In genomic region chr5:80216753-80217596, GRCh38 we compare ENCODE assay signal across 8 cellular contexts. TPM values are rescaled to one million over a fixed set of nuclear protein-coding genes. Genes with fewer than 3 reads are reported as not detected.
DNase-seq lines count a peak whose midpoint lies in the region; ATAC-seq lines count a peak whose summit lies in the region.

No MANE protein-coding gene starts in this region.

- no peaks in the 10 kb centered on the region for H3K9me3 ChIP-seq in GM23248 (ENCODE audit: low read depth)

- no peak overlapping the region for H2AFZ ChIP-seq in GM23248

- ATAC-seq in GM19351 (IDR thresholded peaks at IDR 0.05; ENCODE audit: unreplicated experiment) (no peak), GM21360 (IDR thresholded peaks at IDR 0.05; ENCODE audit: unreplicated experiment) (no peak), HG02938 (IDR thresholded peaks at IDR 0.05; ENCODE audit: unreplicated experiment) (no peak)

- H3K4me2 ChIP-seq in GM23248 (ENCODE audit: unreplicated experiment) = no peak overlapping the region

- WGBS in GM23248 (ENCODE audit: low coverage in 1 of 2, low lambda C conversion rate in 2 of 2, missing lambda C conversion rate in 2 of 2), 2 experiments = 40 to 43% methylated on average over 12 of the region's 12 CpGs

- H3K4me3 ChIP-seq in GM23248 = no peak overlapping the region

- H4K20me1 ChIP-seq in GM23248 (ENCODE audit: insufficient read depth) = no peaks in the 10 kb centered on the region

- H3K36me3 ChIP-seq in GM23248 (ENCODE audit: low read depth) = no peaks in the 10 kb centered on the region

- peaks cover 15% of the 10 kb centered on the region for H3K4me1 ChIP-seq in GM23248 (ENCODE audit: insufficient read depth)

- peaks cover 10% of the 10 kb centered on the region; the same call in 1 of the 2 replicates for H3F3A ChIP-seq in GM23248 (ENCODE audit: insufficient read depth)

- H3K27ac ChIP-seq in GM23248 = no peak overlapping the region

- H3K4me3 Mint-ChIP-seq in T-helper 2 cell treated with Interferon-gamma antibody and Interleukin-4, amounts not matched to agents 5 μg/mL and 100 μg/mL, for 36 hours = peak overlapping the region; percentile 36

- H3K27me3 Mint-ChIP-seq in T-helper 2 cell treated with Interferon-gamma antibody and Interleukin-4, amounts not matched to agents 5 μg/mL and 100 μg/mL, for 36 hours (ENCODE audit: low read depth) = no peaks in the 10 kb centered on the region

- H3K27me3 ChIP-seq in GM23248 (replicated peaks; ENCODE audit: insufficient read depth) = no peaks in the 10 kb centered on the region

- H3K9me3 Mint-ChIP-seq in T-helper 2 cell treated with Interferon-gamma antibody and Interleukin-4, amounts not matched to agents 5 μg/mL and 100 μg/mL, for 36 hours = peaks cover 5% of the 10 kb centered on the region

- peaks cover 8% of the 10 kb centered on the region; the same call in 1 of the 2 replicates for H3K79me2 ChIP-seq in GM23248 (ENCODE audit: insufficient read depth)

- peak; percentile 53 for DNase-seq in GM23248
- DNase-seq in T-helper 2 cell treated with Interferon-gamma antibody and Interleukin-4, amounts not matched to agents 5 μg/mL and 100 μg/mL, for 36 hours (ENCODE audit: low spot score) = no peak
- DNase-seq in globus pallidus (ENCODE audit: low spot score) = peak; percentile 87
- DNase-seq in stimulated activated CD4-positive, alpha-beta T cell treated with anti-CD3 and anti-CD28 coated beads, Interleukin-15, amount 100 ng/mL, for 24 hours = peak; percentile 52
- no peak for DNase-seq in UCSD-AML1 (lab: John Stamatoyannopoulos, UW; ENCODE audit: unreplicated experiment)

- H3K9me2 ChIP-seq in GM23248 (ENCODE audit: insufficient read depth) = no peaks in the 10 kb centered on the region

- H3K27ac Mint-ChIP-seq in T-helper 2 cell treated with Interferon-gamma antibody and Interleukin-4, amounts not matched to agents 5 μg/mL and 100 μg/mL, for 36 hours = no peak overlapping the region

- H3K4me1 Mint-ChIP-seq in T-helper 2 cell treated with Interferon-gamma antibody and Interleukin-4, amounts not matched to agents 5 μg/mL and 100 μg/mL, for 36 hours (ENCODE audit: low read depth) = peaks cover 67% of the 10 kb centered on the region

- no peak overlapping the region for H3K9ac ChIP-seq in GM23248

- in situ Hi-C loops in GM23248 (cut with MboI) = no loop called here

- peaks cover 52% of the 10 kb centered on the region for H3K36me3 Mint-ChIP-seq in T-helper 2 cell treated with Interferon-gamma antibody and Interleukin-4, amounts not matched to agents 5 μg/mL and 100 μg/mL, for 36 hours (ENCODE audit: low read depth)

RNA-seq across cellular contexts. Expression of gene SERINC5, which starts 38.9 kb away (rescaled TPM):
- 11.7 and 11.8 TPM in 2 replicates for total RNA-seq in GM23248 (2014; rRNA removed; shearing (Covaris generic))
- 5.4 TPM in 2 replicates for polyA plus RNA-seq in GM23248 (2016; fragmentation: Nextera tagmentation; extraction: Ambion mirVana)

Comparison
In these comparisons a context has a peak if more than half of its experiments do, and no peak if none do; other contexts are left out.
1. DNase-seq: peak in GM23248 (single experiment), globus pallidus (single experiment) and stimulated activated CD4-positive, alpha-beta T cell treated with anti-CD3 and anti-CD28 coated beads, Interleukin-15, amount 100 ng/mL, for 24 hours (single experiment); none in T-helper 2 cell treated with Interferon-gamma antibody and Interleukin-4, amounts not matched to agents 5 μg/mL and 100 μg/mL, for 36 hours (single experiment) and UCSD-AML1 (single experiment).